20 cellular contexts compared by ENCODE assay signal in genomic region chr4:1115528-1116293, GRCh38. TPM values are rescaled to one million over a fixed set of nuclear protein-coding genes. Genes with fewer than 3 reads are reported as not detected.
DNase-seq lines count a peak whose midpoint lies in the region; ATAC-seq, FAIRE-seq and TF ChIP-seq lines count a peak whose summit lies in the region.
"Had no signal": no experiment of that assay in that cellular context is flagged by ENCODE, and none has a peak within 500 bp of the region (broad histone marks: within the 10 kb centered on the region; RNA-seq: fewer than 3 reads in every experiment).

No MANE protein-coding gene starts in this region.

- intact Hi-C loops in pancreas (cut with DNase I) (no loop called here), right cardiac atrium (cut with DNase I) (no loop called here), posterior cingulate gyrus (cut with DNase I) (no loop called here)

- ATAC-seq in pancreas: peak; percentile 8 to 36 (median 24)
- no peak for ATAC-seq in GM18868 (IDR thresholded peaks at IDR 0.05; ENCODE audit: unreplicated experiment)
- ATAC-seq in right cardiac atrium: no peak
- ATAC-seq: SK-N-SH treated with all-trans-retinoic acid at 6 μM for 48 hours had no signal

- TF ChIP-seq CTCF in pancreas (IDR thresholded peaks at IDR 0.05): no peak

- peak overlapping the region in 2 of 4 donors; percentile 9 to 28 for H3K27ac ChIP-seq in pancreas
- H3K27ac ChIP-seq in right cardiac atrium (ENCODE audit: low read length): no peak overlapping the region
- H3K27ac ChIP-seq: 22Rv1 had no signal

- H3K27me3 ChIP-seq in pancreas: no peaks in the 10 kb centered on the region
- no peaks in the 10 kb centered on the region for H3K27me3 ChIP-seq in right cardiac atrium (ENCODE audit: control insufficient read depth, insufficient read depth)

- H3K4me3 ChIP-seq in pancreas (no peak overlapping the region), right cardiac atrium (ENCODE audit: low read length) (no peak overlapping the region)

- H3K4me1 ChIP-seq in pancreas (peaks cover 7 to 24% (median 21%) of the 10 kb centered on the region in 3 donors), right cardiac atrium (ENCODE audit: control insufficient read depth, insufficient read depth, low read length) (no peaks in the 10 kb centered on the region)

- WGBS in pancreas, 2 donors: 50 to 58% methylated on average over 8 of the region's 8 CpGs
- WGBS in right cardiac atrium: 79% methylated on average over 8 of the region's 8 CpGs

- DNase-seq in DMS53 (lab: John Stamatoyannopoulos, UW) (peak; percentile 38), DMS53 treated with DMSO at 0.1 percent for 48 hours (lab: John Stamatoyannopoulos, UW; ENCODE audit: unreplicated experiment) (no peak), amniotic epithelial cell (ENCODE audit: low read depth) (peak; percentile 37), kidney tubule cell (ENCODE audit: low spot score) (peak; percentile 36), pancreas (no peak), right cardiac atrium (no peak), posterior cingulate gyrus (no peak)
- DNase-seq: DMS 273 treated with DMSO at 0.1 percent for 48 hours, EL, H7, Kasumi-1, MV-4-11, NCI-H1417 treated with DMSO at 0.1 percent for 48 hours, NCI-H2081, NCI-H2227 treated with DMSO at 0.1 percent for 48 hours, NCI-H526, SHP77 had no signal

- H3K36me3 ChIP-seq in pancreas: no peaks in the 10 kb centered on the region

- H3K9me3 ChIP-seq in pancreas (no peaks in the 10 kb centered on the region), right cardiac atrium (ENCODE audit: control insufficient read depth, low read length) (no peaks in the 10 kb centered on the region)

- FAIRE-seq in pancreas (lab: Jason Lieb, UNC): no peak

RNA-seq across cellular contexts. Expression of gene RNF212, which starts 2.3 kb away (rescaled TPM):
- total RNA-seq in pancreas: 10 to 100 TPM; 12.0 to 28.0 (median 16.8) TPM
- polyA plus RNA-seq in pancreas: 10 to 100 TPM; 19.0 to 40.3 TPM
- total RNA-seq in right cardiac atrium: 1 to 10 TPM in 3 of 4 donors, under 1 TPM in 1; 0.59 to 2.4 (median 1.5) TPM
- 1.6 TPM for polyA plus RNA-seq in right cardiac atrium

RNA-seq across cellular contexts. Expression of gene SPON2, which starts 56.7 kb away (rescaled TPM):
- total RNA-seq in pancreas: 10 to 100 TPM in 3 of 6 donors, 1 to 10 TPM in 3; 3.1 to 45.2 (median 8.5) TPM
- 10 to 100 TPM; 10.1 to 13.0 TPM for polyA plus RNA-seq in pancreas
- total RNA-seq in right cardiac atrium: 10 to 100 TPM; 12.2 to 27.4 (median 14.2) TPM
- polyA plus RNA-seq in right cardiac atrium: 9.6 TPM

Comparison
In these comparisons a context has a peak if more than half of its experiments do, and no peak if none do; other contexts are left out.
1. DNase-seq: peak in DMS53 (single experiment), amniotic epithelial cell (single experiment) and kidney tubule cell (single experiment); none in DMS53 treated with DMSO at 0.1 percent for 48 hours (single experiment), pancreas (0 of 6), right cardiac atrium (0 of 3) and posterior cingulate gyrus (0 of 10).
2. ATAC-seq: peak in pancreas (4 of 4); none in GM18868 (single experiment) and right cardiac atrium (0 of 2).